Comparison of ENCODE assay signal across 1 cellular context in genomic region chr6:138772596-138773176, GRCh38.
TF ChIP-seq lines count a peak whose summit lies in the region.

No MANE protein-coding gene starts in this region.

TF ChIP-seq in GM23338, 12 proteins besides CTCF, POLR2A, EP300 and RAD21 (continued from another document):
- TF ChIP-seq ZNF462 (CRISPR knock-in tag; IDR thresholded peaks at IDR 0.05) (no peak), CREB1 (CRISPR knock-in tag; IDR thresholded peaks at IDR 0.05; ENCODE audit: low read depth) (no peak)
